Comparison of ENCODE assay signal across 8 cellular contexts in the genomic region with DNA sequence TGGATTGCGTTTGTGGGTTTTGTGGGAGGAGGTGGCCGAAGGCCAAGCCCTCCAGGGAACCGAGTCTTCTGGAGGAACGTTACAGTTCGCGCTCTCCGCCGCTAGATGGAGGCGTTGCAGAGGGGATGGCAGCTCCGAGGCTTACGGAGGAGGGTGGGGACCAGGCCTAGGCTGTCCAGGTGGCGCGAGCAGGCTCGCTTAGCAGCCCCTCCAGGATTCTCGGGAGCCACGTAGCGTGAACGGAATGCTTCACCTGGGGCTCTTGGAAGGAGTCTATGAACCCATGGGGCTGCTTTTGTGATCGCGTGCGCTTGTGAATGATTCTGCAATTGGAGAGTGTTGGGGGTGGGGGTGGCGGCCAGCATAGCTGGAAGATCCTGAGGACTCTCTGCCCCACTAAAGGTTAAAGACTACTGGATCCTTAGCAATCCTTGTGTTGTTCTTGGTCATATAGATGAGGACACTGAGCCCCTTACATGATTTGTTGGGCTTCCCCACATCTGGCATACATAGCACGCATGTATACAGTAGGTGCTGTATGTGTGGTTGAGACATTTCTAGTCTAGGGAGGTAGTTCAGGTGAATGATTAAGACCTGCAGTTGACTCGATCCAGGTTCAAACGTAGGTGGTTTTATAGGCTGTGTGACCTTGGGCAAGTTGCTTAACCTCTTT.
A peak's percentile ranks its signal among the peaks of the same experiment; 100 is the strongest.
DNase-seq lines count a peak whose midpoint lies in the region; ATAC-seq and TF ChIP-seq lines count a peak whose summit lies in the region.

No MANE protein-coding gene starts in this region.

- no peaks in the 10 kb centered on the region for H3K36me3 ChIP-seq in RWPE2 (ENCODE audit: low read depth)

- no peaks in the 10 kb centered on the region for H3K4me1 ChIP-seq in RWPE2 (ENCODE audit: insufficient read depth, poor library complexity, severe bottlenecking)

- peak; percentile 84 for ATAC-seq in GM21360 (IDR thresholded peaks at IDR 0.05; ENCODE audit: unreplicated experiment)
- ATAC-seq in RWPE2 (ENCODE audit: low read depth), result peak; percentile 92
- no peak for ATAC-seq in HG03469 (IDR thresholded peaks at IDR 0.05; ENCODE audit: unreplicated experiment)

- intact Hi-C loops in head of caudate nucleus (cut with DNase I), result no loop called here

- no peak overlapping the region for H3K4me3 ChIP-seq in RWPE2 (ENCODE audit: severe bottlenecking)

- H3K9me3 ChIP-seq in RWPE2 (ENCODE audit: severe bottlenecking), result no peaks in the 10 kb centered on the region

- TF ChIP-seq CTCF in RWPE2 (IDR thresholded peaks at IDR 0.05; ENCODE audit: poor library complexity, severe bottlenecking), result peak; percentile 91

- H3K27ac ChIP-seq in RWPE2 (ENCODE audit: poor library complexity, severe bottlenecking), result no peak overlapping the region

- H3K27me3 ChIP-seq in RWPE2 (ENCODE audit: insufficient read depth, poor library complexity, severe bottlenecking), result no peaks in the 10 kb centered on the region

- DNase-seq in DMS 273 (lab: John Stamatoyannopoulos, UW; ENCODE audit: unreplicated experiment) (peak; percentile 89), HUDEP-2 (lab: John Stamatoyannopoulos, UW; ENCODE audit: unreplicated experiment in 76 of 76) (peak in 58 of 76 experiments; percentile 1 to 65 (median 32)), RWPE2 (ENCODE audit: low spot score) (peak; percentile 80), head of caudate nucleus (peak; percentile 52 to 90 (median 78)), pons (ENCODE audit: low spot score) (peak; percentile 48)
- peak; percentile 43 for DNase-seq in activated naive CD4-positive, alpha-beta T cell treated with Interleukin-2 at 50 U/mL for 16 hours

Comparison
In these comparisons a context has a peak if more than half of its experiments do, and no peak if none do; other contexts are left out.
1. DNase-seq: peak in every context shown above with its lines; median percentile 89 in DMS 273; 80 in RWPE2; 78 in head of caudate nucleus; 48 in pons; 43 in activated naive CD4-positive, alpha-beta T cell treated with Interleukin-2 at 50 U/mL for 16 hours; 32 in HUDEP-2.